In the genomic region with DNA sequence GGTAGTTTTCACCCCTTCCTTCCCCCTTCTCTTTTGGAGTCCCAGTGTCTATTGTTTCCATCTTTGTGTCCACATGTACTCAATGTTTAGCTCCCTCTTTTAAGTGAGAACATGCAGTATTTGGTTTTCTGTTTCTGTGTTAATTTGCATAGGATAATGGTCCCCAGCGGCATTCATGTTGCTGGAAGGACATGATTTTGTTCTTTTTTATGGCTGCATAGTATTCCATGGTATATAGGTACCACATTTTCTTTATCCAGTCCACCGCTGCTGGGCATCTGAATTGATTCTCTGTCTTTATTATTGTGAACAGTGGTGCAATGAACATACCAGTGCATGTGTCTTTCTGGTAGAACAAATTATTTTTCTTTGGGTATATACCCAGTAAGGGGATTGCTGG, we compare ENCODE assay signal across 35 cellular contexts.
"Had no signal": no experiment of that assay in that cellular context is flagged by ENCODE, and none has a peak within 500 bp of the region (broad histone marks: within the 10 kb centered on the region; RNA-seq: fewer than 3 reads in every experiment).

No MANE protein-coding gene starts in this region.

- H3K27me3 ChIP-seq: MG63 had no signal

- H3K4me3 ChIP-seq: MG63 had no signal

- H3K36me3 ChIP-seq: MG63 had no signal

- H3K9me3 ChIP-seq: MG63 had no signal

- DNase-seq: Karpas-422, Kasumi-1, MG63, MM.1S, MV-4-11, NCI-H1048, NCI-H1092, NCI-H1092 treated with DMSO at 0.1 percent for 48 hours, NCI-H1105, NCI-H1105 treated with DMSO at 0.1 percent for 48 hours, NCI-H1417, NCI-H1417 treated with DMSO at 0.1 percent for 48 hours, NCI-H1436, NCI-H1436 treated with DMSO at 0.1 percent for 48 hours, NCI-H146, NCI-H1694, NCI-H1694 treated with DMSO at 0.1 percent for 48 hours, NCI-H187, NCI-H187 treated with DMSO at 0.1 percent for 48 hours, NCI-H1930, NCI-H2029, NCI-H2029 treated with DMSO at 0.1 percent for 48 hours, NCI-H2081, NCI-H2081 treated with DMSO at 0.1 percent for 48 hours, NCI-H2107, NCI-H2171, NCI-H2171 treated with DMSO at 0.1 percent for 48 hours, NCI-H2227 treated with DMSO at 0.1 percent for 48 hours, NCI-H226, NCI-H345, NCI-H446, NCI-H446 treated with DMSO at 0.1 percent for 48 hours, NCI-H510A, NCI-H510A treated with DMSO at 0.1 percent for 48 hours, NCI-H524 had no signal
